8 cellular contexts compared by ENCODE assay signal in the genomic region with DNA sequence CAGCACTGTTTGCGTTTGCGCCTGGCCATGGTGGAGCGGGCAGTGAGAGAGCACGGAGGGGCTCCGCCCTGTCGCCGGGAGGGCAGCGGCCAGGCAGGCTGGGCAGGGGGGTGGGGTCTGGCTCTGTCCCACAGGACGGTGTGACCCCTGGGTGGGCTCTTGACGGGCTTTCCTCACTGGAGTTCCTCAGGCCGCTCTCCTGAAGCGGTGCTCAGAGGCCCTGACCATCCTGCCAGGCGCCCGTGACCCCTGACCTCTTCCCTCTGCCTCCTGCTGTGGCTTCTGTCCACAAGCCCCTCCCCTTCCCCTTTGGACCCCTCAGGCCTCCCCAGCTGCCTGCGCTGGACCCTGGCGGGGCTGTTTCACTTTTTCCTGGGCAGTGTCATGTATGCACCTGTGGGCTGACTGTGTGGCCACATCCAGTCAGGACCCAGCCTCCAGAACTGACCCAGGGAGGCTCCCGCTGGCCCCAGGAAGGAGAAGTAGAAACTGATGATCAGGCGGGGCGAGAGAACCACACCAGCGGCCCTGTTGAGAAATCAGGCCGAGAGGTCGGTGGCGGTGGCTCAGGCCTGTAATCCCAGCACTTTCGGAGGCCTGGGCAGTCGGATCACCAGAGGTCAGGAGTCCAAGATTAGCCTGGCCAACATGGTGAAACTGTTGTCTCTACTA. TPM values are rescaled to one million over a fixed set of nuclear protein-coding genes. Genes with fewer than 3 reads are reported as not detected.
A peak's percentile ranks its signal among the peaks of the same experiment; 100 is the strongest.
DNase-seq lines count a peak whose midpoint lies in the region; ATAC-seq and TF ChIP-seq lines count a peak whose summit lies in the region.

No MANE protein-coding gene starts in this region.

- no peak for TF ChIP-seq CTCF in fibroblast of villous mesenchyme (IDR thresholded peaks at IDR 0.05; ENCODE audit: insufficient read depth, low read depth, low read length)

- H3F3A ChIP-seq in GM23248 (ENCODE audit: insufficient read depth) = peaks cover 14% of the 10 kb centered on the region; the same call in 1 of the 2 replicates

- H3K9me2 ChIP-seq in GM23248 (ENCODE audit: insufficient read depth) = no peaks in the 10 kb centered on the region

- H3K23ac ChIP-seq in trophoblast cell (ENCODE audit: low read length) = no peak overlapping the region

- peak overlapping the region; percentile 9 for H3K14ac ChIP-seq in trophoblast cell (ENCODE audit: low read length)

- WGBS in GM23248 (ENCODE audit: low coverage in 1 of 2, low lambda C conversion rate in 2 of 2, missing lambda C conversion rate in 2 of 2), 2 experiments = 29 to 33% methylated on average over 24 of the region's 25 CpGs
- WGBS in trophoblast cell (ENCODE audit: extremely low coverage, insufficient coverage, insufficient read length) = no CpG with 5 or more reads among the region's 25 CpGs

- H3K27me3 ChIP-seq in GM23248 (replicated peaks; ENCODE audit: insufficient read depth) (no peaks in the 10 kb centered on the region), trophoblast cell (ENCODE audit: insufficient read depth, low read length) (no peaks in the 10 kb centered on the region)

- H2BK5ac ChIP-seq in trophoblast cell (ENCODE audit: low read depth, low read length, poor library complexity) = no peak overlapping the region

- H3K27ac ChIP-seq in GM23248 = no peak overlapping the region
- no peak overlapping the region for H3K27ac ChIP-seq in trophoblast cell (ENCODE audit: low read depth, low read length)

- no peak overlapping the region for H2BK120ac ChIP-seq in trophoblast cell (ENCODE audit: insufficient read depth, low read length, poor library complexity)

- H3K4me2 ChIP-seq in GM23248 (ENCODE audit: unreplicated experiment) = peak overlapping the region; percentile 98
- H3K4me2 ChIP-seq in trophoblast cell (ENCODE audit: low read length) = peak overlapping the region; percentile 80

- H3K79me1 ChIP-seq in trophoblast cell (ENCODE audit: low read length) = peaks cover 6% of the 10 kb centered on the region

- no peak for ATAC-seq in HG02840 (IDR thresholded peaks at IDR 0.05; ENCODE audit: low FRiP score, unreplicated experiment)

- no peak overlapping the region for H2AK5ac ChIP-seq in trophoblast cell (ENCODE audit: low read length)

- peak overlapping the region; percentile 16 for H3K18ac ChIP-seq in trophoblast cell (ENCODE audit: low read length)

- DNase-seq in GM23248 (no peak), SKM-1 treated with dmso at 0.1 percent for 144 hours (lab: John Stamatoyannopoulos, UW; ENCODE audit: unreplicated experiment) (peak; percentile 79), fibroblast of villous mesenchyme (ENCODE audit: low read depth) (peak; percentile 80), trophoblast cell (no peak), KBM-7 (no peak)
- no peak for DNase-seq in activated CD8-positive, alpha-beta memory T cell treated with anti-CD3 and anti-CD28 coated beads, Interleukin-2, amount 50 U/mL, for 48 hours
- no peak for DNase-seq in stimulated activated CD4-positive, alpha-beta T cell treated with anti-CD3 and anti-CD28 coated beads, Interleukin-4, amount 100 ng/mL, for 4 hours

- H4K12ac ChIP-seq in trophoblast cell (ENCODE audit: low read depth, low read length) = no peak overlapping the region

- H4K91ac ChIP-seq in trophoblast cell (ENCODE audit: low read depth, low read length) = peak overlapping the region; percentile 45

- H2AFZ ChIP-seq in GM23248 = no peak overlapping the region
- peak overlapping the region; percentile 5 for H2AFZ ChIP-seq in trophoblast cell (ENCODE audit: insufficient read depth, low read length, poor library complexity)

- peak overlapping the region; percentile 3 for H4K8ac ChIP-seq in trophoblast cell (ENCODE audit: low read depth, low read length)

- no peaks in the 10 kb centered on the region for H4K20me1 ChIP-seq in GM23248 (ENCODE audit: insufficient read depth)

- no peaks in the 10 kb centered on the region for H3K9me3 ChIP-seq in GM23248 (ENCODE audit: low read depth)
- H3K9me3 ChIP-seq in trophoblast cell (ENCODE audit: insufficient read depth, low read depth, low read length) = peaks cover 2% of the 10 kb centered on the region

- peak overlapping the region; percentile 65 for H3K4ac ChIP-seq in trophoblast cell (ENCODE audit: low read depth, low read length)

- H3K36me3 ChIP-seq in GM23248 (ENCODE audit: low read depth) (peaks cover 4% of the 10 kb centered on the region; the same call in 1 of the 2 replicates), trophoblast cell (ENCODE audit: control insufficient read depth in 1 of 2, insufficient read depth in 2 of 2, low read length in 2 of 2) (peaks cover 31 to 39% of the 10 kb centered on the region in 2 experiments)

- H3K9ac ChIP-seq in GM23248 (peak overlapping the region; percentile 83), trophoblast cell (ENCODE audit: low read length) (peak overlapping the region; percentile 29)

- peaks cover 40% of the 10 kb centered on the region for H3K79me2 ChIP-seq in GM23248 (ENCODE audit: insufficient read depth)
- H3K79me2 ChIP-seq in trophoblast cell (ENCODE audit: control insufficient read depth, insufficient read depth, low read length, poor library complexity) = peaks cover 6% of the 10 kb centered on the region

- in situ Hi-C loops in GM23248 (cut with MboI) = no loop called here
- in situ Hi-C loops in KBM-7 (cut with MboI; ENCODE audit: low pct_unique_long_range_greater_than_20kb, low sequenced_read_pairs) = no loop called here

- no peak overlapping the region for H2BK12ac ChIP-seq in trophoblast cell (ENCODE audit: low read length)

- peaks cover 14% of the 10 kb centered on the region for H3K4me1 ChIP-seq in GM23248 (ENCODE audit: insufficient read depth)
- peaks cover 6 to 11% of the 10 kb centered on the region in 2 experiments for H3K4me1 ChIP-seq in trophoblast cell (ENCODE audit: control insufficient read depth in 1 of 2, insufficient read depth in 2 of 2, low read length in 2 of 2)

- H3K4me3 ChIP-seq in GM23248 = peak overlapping the region; percentile 89
- H3K4me3 ChIP-seq in fibroblast of villous mesenchyme (ENCODE audit: low read depth, low read length) = peak overlapping the region; percentile 78
- H3K4me3 ChIP-seq in trophoblast cell (ENCODE audit: low read depth, low read length) = peak overlapping the region; percentile 99

RNA-seq across cellular contexts. Expression of a gene that starts 1.2 kb away (rescaled TPM):
- total RNA-seq in GM23248 (2014; rRNA removed; shearing (Covaris generic)) = 42.4 and 52.2 TPM in 2 replicates
- polyA plus RNA-seq in GM23248 (2016; fragmentation: Nextera tagmentation; extraction: Ambion mirVana) = 9.7 and 9.9 TPM in 2 replicates
- total RNA-seq in fibroblast of villous mesenchyme = 30.3 and 33.7 TPM in 2 replicates
- polyA plus RNA-seq in trophoblast cell (2013) = 31.8 and 32.7 TPM in 2 replicates

RNA-seq across cellular contexts. Expression of a gene that starts 9.6 kb away (rescaled TPM):
- total RNA-seq in GM23248 (2014; rRNA removed; shearing (Covaris generic)) = 15.7 and 17.7 TPM in 2 replicates
- polyA plus RNA-seq in GM23248 (2016; fragmentation: Nextera tagmentation; extraction: Ambion mirVana) = 18.7 and 19.8 TPM in 2 replicates
- total RNA-seq in fibroblast of villous mesenchyme = 22.2 and 23.7 TPM in 2 replicates
- 13.3 and 13.7 TPM in 2 replicates for polyA plus RNA-seq in trophoblast cell (2013)

RNA-seq across cellular contexts. Expression of a gene that starts 11.0 kb away (rescaled TPM):
- total RNA-seq in GM23248 (2014; rRNA removed; shearing (Covaris generic)) = not detected in 2 replicates
- 0.25 TPM in 1 of 2 replicates, not detected in the other for polyA plus RNA-seq in GM23248 (2016; fragmentation: Nextera tagmentation; extraction: Ambion mirVana)
- total RNA-seq in fibroblast of villous mesenchyme = under 0.01 and 0.43 TPM in 2 replicates
- polyA plus RNA-seq in trophoblast cell (2013) = 243 and 264 TPM in 2 replicates

RNA-seq across cellular contexts. Expression of a gene that starts 55.8 kb away (rescaled TPM):
- 17.5 and 18.5 TPM in 2 replicates for total RNA-seq in GM23248 (2014; rRNA removed; shearing (Covaris generic))
- polyA plus RNA-seq in GM23248 (2016; fragmentation: Nextera tagmentation; extraction: Ambion mirVana) = 1.2 and 1.7 TPM in 2 replicates
- 12.6 and 19.0 TPM in 2 replicates for total RNA-seq in fibroblast of villous mesenchyme
- polyA plus RNA-seq in trophoblast cell (2013) = 4.6 and 5.0 TPM in 2 replicates

Comparison
In these comparisons a context has a peak if more than half of its experiments do, and no peak if none do; other contexts are left out.
1. DNase-seq: peak in SKM-1 treated with dmso at 0.1 percent for 144 hours (single experiment) and fibroblast of villous mesenchyme (single experiment); none in GM23248 (single experiment), trophoblast cell (0 of 2), KBM-7 (single experiment), activated CD8-positive, alpha-beta memory T cell treated with anti-CD3 and anti-CD28 coated beads, Interleukin-2, amount 50 U/mL, for 48 hours (single experiment) and stimulated activated CD4-positive, alpha-beta T cell treated with anti-CD3 and anti-CD28 coated beads, Interleukin-4, amount 100 ng/mL, for 4 hours (0 of 2).
2. Peak in every context shown above with its lines, with median percentiles within 50 percentile points of each other: H3K4me3 ChIP-seq.